8 cellular contexts compared by ENCODE assay signal in genomic region chr7:131688738-131689661, GRCh38.
DNase-seq lines count a peak whose midpoint lies in the region; ATAC-seq and TF ChIP-seq lines count a peak whose summit lies in the region.

No MANE protein-coding gene starts in this region.

- no peak overlapping the region for H3K4me3 Mint-ChIP-seq in HFFc6
- H3K4me3 Mint-ChIP-seq in activated CD4-positive, alpha-beta memory T cell treated with anti-CD3 and anti-CD28 coated beads, Interleukin-2, amount 10 ng/mL, durations not matched to agents 7 days and 5 days, result no peak overlapping the region

- no peak overlapping the region for H3K4ac ChIP-seq in mesenchymal stem cell (ENCODE audit: low read depth in 1 of 2, low read length in 2 of 2)

- no peak overlapping the region for H2AFZ ChIP-seq in mesenchymal stem cell (ENCODE audit: low read depth, low read length)

- no peak overlapping the region for H2BK120ac ChIP-seq in mesenchymal stem cell (ENCODE audit: low read depth, low read length)

- H3K27ac Mint-ChIP-seq in HFFc6, result no peak overlapping the region
- H3K27ac Mint-ChIP-seq in activated CD4-positive, alpha-beta memory T cell treated with anti-CD3 and anti-CD28 coated beads, Interleukin-2, amount 10 ng/mL, durations not matched to agents 7 days and 5 days, result no peak overlapping the region

- H3K27ac ChIP-seq in mesenchymal stem cell (ENCODE audit: low read length, poor library complexity, severe bottlenecking), result no peak overlapping the region

- no peaks in the 10 kb centered on the region for H3K9me3 Mint-ChIP-seq in HFFc6
- H3K9me3 Mint-ChIP-seq in activated CD4-positive, alpha-beta memory T cell treated with anti-CD3 and anti-CD28 coated beads, Interleukin-2, amount 10 ng/mL, durations not matched to agents 7 days and 5 days, result no peaks in the 10 kb centered on the region

- H4K8ac ChIP-seq in mesenchymal stem cell (ENCODE audit: low read length), result no peak overlapping the region

- no peak overlapping the region for H2BK5ac ChIP-seq in mesenchymal stem cell (ENCODE audit: low read depth, low read length, poor library complexity, severe bottlenecking)

- H3K4me2 ChIP-seq in mesenchymal stem cell (ENCODE audit: low read length, poor library complexity, severe bottlenecking), result no peak overlapping the region

- no peak overlapping the region for H2BK15ac ChIP-seq in mesenchymal stem cell (ENCODE audit: low read depth, poor library complexity, severe bottlenecking)

- no peak overlapping the region for H3K18ac ChIP-seq in mesenchymal stem cell (ENCODE audit: low read depth in 1 of 2, low read length in 2 of 2)

- peaks cover 5% of the 10 kb centered on the region; the same call in 1 of the 2 replicates for H3K4me1 Mint-ChIP-seq in HFFc6 (ENCODE audit: low read depth)
- H3K4me1 Mint-ChIP-seq in activated CD4-positive, alpha-beta memory T cell treated with anti-CD3 and anti-CD28 coated beads, Interleukin-2, amount 10 ng/mL, durations not matched to agents 7 days and 5 days, result no peaks in the 10 kb centered on the region

- DNase-seq in DMS53 (lab: John Stamatoyannopoulos, UW), result peak; percentile 83
- DNase-seq in HFFc6, result peak; percentile 30
- DNase-seq in NCI-H510A treated with DMSO at 0.1 percent for 48 hours (lab: John Stamatoyannopoulos, UW), result peak; percentile 46
- peak; percentile 63 for DNase-seq in activated CD4-positive, alpha-beta memory T cell treated with anti-CD3 and anti-CD28 coated beads, Interleukin-2, amount 10 ng/mL, durations not matched to agents 7 days and 5 days
- peak; percentile 35 for DNase-seq in effector CD8-positive, alpha-beta T cell (lab: John Stamatoyannopoulos, UW)
- peak; percentile 60 for DNase-seq in mesenchymal stem cell
- DNase-seq in stimulated activated CD8-positive, alpha-beta memory T cell treated with anti-CD3 and anti-CD28 coated beads, Interleukin-4, amount 100 ng/mL, for 4 hours (ENCODE audit: low read depth in 2 of 2, low spot score in 1 of 2), result peak; percentile 4 to 25

- POLR2A ChIA-PET in activated CD4-positive, alpha-beta memory T cell treated with anti-CD3 and anti-CD28 coated beads, Interleukin-2, amount 10 ng/mL, durations not matched to agents 7 days and 5 days (lab: Charles Lee), result no interaction called here

- whole genome bisulfite sequencing in mesenchymal stem cell, result 73% methylated on average over 10 of the region's 12 CpGs

- peaks cover 68 to 90% of the 10 kb centered on the region in 2 experiments for H3K27me3 ChIP-seq in mesenchymal stem cell (ENCODE audit: control insufficient read depth in 1 of 2, insufficient read depth in 1 of 2, low read length in 2 of 2)

- no peak overlapping the region for H3K9ac ChIP-seq in mesenchymal stem cell (ENCODE audit: low read length)

- CTCF ChIA-PET in activated CD4-positive, alpha-beta memory T cell treated with anti-CD3 and anti-CD28 coated beads, Interleukin-2, amount 10 ng/mL, durations not matched to agents 7 days and 5 days (lab: Charles Lee), result interaction anchor here (1.2 to 1.7 kb wide), 4 partner anchors 14 to 357 kb away, joined by 3 to 7 read pairs (median 6); no protein-coding TSS in a partner anchor

- no peak overlapping the region for H3K23ac ChIP-seq in mesenchymal stem cell (ENCODE audit: low read length in 2 of 2)

- H3K27me3 Mint-ChIP-seq in HFFc6 (ENCODE audit: insufficient read depth), result peaks cover 35% of the 10 kb centered on the region
- peaks cover 16% of the 10 kb centered on the region for H3K27me3 Mint-ChIP-seq in activated CD4-positive, alpha-beta memory T cell treated with anti-CD3 and anti-CD28 coated beads, Interleukin-2, amount 10 ng/mL, durations not matched to agents 7 days and 5 days

- H3K4me3 ChIP-seq in mesenchymal stem cell (ENCODE audit: insufficient read depth in 1 of 2, low read depth in 1 of 2, low read length in 2 of 2), result no peak overlapping the region

- no peak overlapping the region for H2AK5ac ChIP-seq in mesenchymal stem cell (ENCODE audit: low read length, severe bottlenecking)

- H3K36me3 ChIP-seq in mesenchymal stem cell (ENCODE audit: control insufficient read depth in 1 of 2, insufficient read depth in 2 of 2, low read depth in 1 of 2, low read length in 2 of 2), result no peaks in the 10 kb centered on the region

- peaks cover 5% of the 10 kb centered on the region for H3K4me1 ChIP-seq in mesenchymal stem cell (ENCODE audit: control insufficient read depth, insufficient read depth, low read depth, low read length)

- H3K36me3 Mint-ChIP-seq in HFFc6 (ENCODE audit: low read depth), result no peaks in the 10 kb centered on the region
- H3K36me3 Mint-ChIP-seq in activated CD4-positive, alpha-beta memory T cell treated with anti-CD3 and anti-CD28 coated beads, Interleukin-2, amount 10 ng/mL, durations not matched to agents 7 days and 5 days (ENCODE audit: low read depth), result no peaks in the 10 kb centered on the region

- no peak overlapping the region for H4K91ac ChIP-seq in mesenchymal stem cell (ENCODE audit: low read length)

- peak; percentile 97 for TF ChIP-seq CTCF in HFFc6 (IDR thresholded peaks at IDR 0.05)

- H3K14ac ChIP-seq in mesenchymal stem cell (ENCODE audit: low read length in 2 of 2), result no peak overlapping the region

- H2BK12ac ChIP-seq in mesenchymal stem cell (ENCODE audit: low read length in 2 of 2), result no peak overlapping the region

- ATAC-seq in GM19397 (IDR thresholded peaks at IDR 0.05; ENCODE audit: unreplicated experiment), result no peak

- H3K9me3 ChIP-seq in mesenchymal stem cell (ENCODE audit: control insufficient read depth, low read length), result no peaks in the 10 kb centered on the region

- no peaks in the 10 kb centered on the region for H3K79me1 ChIP-seq in mesenchymal stem cell (replicated peaks; ENCODE audit: low read length, poor library complexity, severe bottlenecking)

Comparison
In these comparisons a context has a peak if more than half of its experiments do, and no peak if none do; other contexts are left out.
1. DNase-seq: peak in every context shown above with its lines; median percentile 83 in DMS53; 63 in activated CD4-positive, alpha-beta memory T cell treated with anti-CD3 and anti-CD28 coated beads, Interleukin-2, amount 10 ng/mL, durations not matched to agents 7 days and 5 days; 60 in mesenchymal stem cell; 46 in NCI-H510A treated with DMSO at 0.1 percent for 48 hours; 35 in effector CD8-positive, alpha-beta T cell; 30 in HFFc6; 14 in stimulated activated CD8-positive, alpha-beta memory T cell treated with anti-CD3 and anti-CD28 coated beads, Interleukin-4, amount 100 ng/mL, for 4 hours.